ENCODE assay signal across 1 cellular context in genomic region chr17:41500131-41500911, GRCh38.
TF ChIP-seq lines count a peak whose summit lies in the region.

No MANE protein-coding gene starts in this region.

TF ChIP-seq in K562, 482 proteins besides CTCF, POLR2A, EP300 and RAD21 (continued from another document and continues in another):
- TF ChIP-seq MGA (IDR thresholded peaks at IDR 0.05) (peak; percentile 50), ZNF184 (CRISPR knock-in tag; IDR thresholded peaks at IDR 0.05) (no peak), ARNT (IDR thresholded peaks at IDR 0.05) (no peak), SRSF7 (optimal IDR thresholded peaks at IDR 0.05; ENCODE audit: low read depth, low read length) (no peak), FOXJ3 (CRISPR knock-in tag; IDR thresholded peaks at IDR 0.05) (no peak), SFPQ (IDR thresholded peaks at IDR 0.05; ENCODE audit: low read depth, low read length) (no peak), GATA2 (CRISPR knock-in tag; IDR thresholded peaks at IDR 0.05) (no peak), NRF1 (conservative IDR thresholded peaks at IDR 0.05 in 1 of 2, IDR thresholded peaks at IDR 0.05 in 1 of 2) (peak; percentile 17 to 20; a peak in 2 of 4 replicates), ETS2 (tag; IDR thresholded peaks at IDR 0.05; ENCODE audit: borderline replicate concordance, poor library complexity, severe bottlenecking) (no peak), ZNF12 (CRISPR knock-in tag; IDR thresholded peaks at IDR 0.05) (no peak), GABPA (tag; conservative IDR thresholded peaks at IDR 0.05; ENCODE audit: low read depth) (0 out of 2 replicates have a peak, but pooled peaks have one; percentile 33), BRF2 (IDR thresholded peaks at IDR 0.05; ENCODE audit: borderline replicate concordance, insufficient read depth, insufficient read length) (no peak), ZBTB17 (CRISPR knock-in tag; IDR thresholded peaks at IDR 0.05) (no peak), POLR2AphosphoS5 (IDR thresholded peaks at IDR 0.05; ENCODE audit: control insufficient read depth, insufficient read depth, low read depth, low read length) (0 out of 2 replicates have a peak, but pooled peaks have one; percentile 27), ZKSCAN1 (IDR thresholded peaks at IDR 0.05; ENCODE audit: low read depth, low read length) (0 out of 2 replicates have a peak, but pooled peaks have one; percentile 5), ATF6 (CRISPR knock-in tag; IDR thresholded peaks at IDR 0.05) (no peak), FOXA3 (CRISPR knock-in tag; conservative IDR thresholded peaks at IDR 0.05 in 1 of 2, IDR thresholded peaks at IDR 0.05 in 1 of 2) (no peak), CBX2 (IDR thresholded peaks at IDR 0.05; ENCODE audit: insufficient read depth, low read length, poor library complexity, severe bottlenecking) (no peak), RFX5 (IDR thresholded peaks at IDR 0.05; ENCODE audit: low read depth, low read length) (no peak), ZNF639 (CRISPR knock-in tag; conservative IDR thresholded peaks at IDR 0.05 in 1 of 2, IDR thresholded peaks at IDR 0.05 in 1 of 2) (0 out of 4 replicates have a peak, but pooled peaks of 1 of the 2 experiments have one; percentile 15), POLR2H (tag; IDR thresholded peaks at IDR 0.05; ENCODE audit: low read depth) (no peak), TEAD1 (CRISPR knock-in tag; IDR thresholded peaks at IDR 0.05) (no peak), ZNF146 (CRISPR knock-in tag; IDR thresholded peaks at IDR 0.05; ENCODE audit: unreplicated experiment) (no peak), ZNF76 (CRISPR knock-in tag; IDR thresholded peaks at IDR 0.05; ENCODE audit: borderline replicate concordance) (no peak), MTA1 (IDR thresholded peaks at IDR 0.05; ENCODE audit: borderline replicate concordance) (no peak), ILF3 (IDR thresholded peaks at IDR 0.05; ENCODE audit: borderline replicate concordance) (no peak), ZBTB7A (IDR thresholded peaks at IDR 0.05; ENCODE audit: borderline replicate concordance, control insufficient read depth, low read depth, low read length) (peak; percentile 15; the same call in 1 of the 2 replicates), RBM17 (IDR thresholded peaks at IDR 0.05; ENCODE audit: borderline replicate concordance, low read depth, low read length) (no peak), NEUROD1 (IDR thresholded peaks at IDR 0.05; ENCODE audit: borderline replicate concordance, low read depth, low read length, partially characterized antibody) (peak; percentile 13), ZNF143 (CRISPR knock-in tag; IDR thresholded peaks at IDR 0.05) (no peak), CEBPB (tag; IDR thresholded peaks at IDR 0.05) (no peak), ZBTB11 (CRISPR knock-in tag; IDR thresholded peaks at IDR 0.05) (0 out of 6 replicates have a peak, but pooled peaks of 1 of the 3 experiments have one; percentile 38), DPF2 (IDR thresholded peaks at IDR 0.05) (peak; percentile 88), ETV6 (IDR thresholded peaks at IDR 0.05; ENCODE audit: borderline replicate concordance in 1 of 2, low read depth in 2 of 2, low read length in 1 of 2) (no peak), ETV6 (CRISPR knock-in tag; IDR thresholded peaks at IDR 0.05; ENCODE audit: borderline replicate concordance) (no peak), RFX1 (IDR thresholded peaks at IDR 0.05) (peak; percentile 94)
